Comparison of ENCODE assay signal across 1 cellular context in the genomic region with DNA sequence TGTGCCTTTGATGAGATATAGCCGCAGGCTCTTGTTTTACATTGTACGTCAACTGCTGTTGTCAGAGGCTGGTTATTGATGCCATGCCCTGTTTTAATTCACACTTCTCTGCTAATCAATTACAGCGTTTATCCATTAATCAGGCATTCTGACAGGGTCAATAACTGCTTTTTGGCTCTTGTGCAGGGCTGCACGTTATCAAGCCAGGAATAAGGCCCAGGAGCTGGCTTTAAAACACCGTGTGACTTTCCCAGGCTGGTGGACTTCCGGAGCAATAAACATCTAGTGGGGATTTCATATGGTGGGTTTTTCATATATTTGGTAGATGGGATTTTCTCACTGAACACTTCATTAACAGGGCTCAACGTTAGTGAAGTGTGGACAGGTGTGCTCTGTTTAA.
TF ChIP-seq lines count a peak whose summit lies in the region.

No MANE protein-coding gene starts in this region.

TF ChIP-seq in H1, 55 proteins besides CTCF, POLR2A, EP300 and RAD21 (continued from another document):
- TF ChIP-seq, protein P1, sequence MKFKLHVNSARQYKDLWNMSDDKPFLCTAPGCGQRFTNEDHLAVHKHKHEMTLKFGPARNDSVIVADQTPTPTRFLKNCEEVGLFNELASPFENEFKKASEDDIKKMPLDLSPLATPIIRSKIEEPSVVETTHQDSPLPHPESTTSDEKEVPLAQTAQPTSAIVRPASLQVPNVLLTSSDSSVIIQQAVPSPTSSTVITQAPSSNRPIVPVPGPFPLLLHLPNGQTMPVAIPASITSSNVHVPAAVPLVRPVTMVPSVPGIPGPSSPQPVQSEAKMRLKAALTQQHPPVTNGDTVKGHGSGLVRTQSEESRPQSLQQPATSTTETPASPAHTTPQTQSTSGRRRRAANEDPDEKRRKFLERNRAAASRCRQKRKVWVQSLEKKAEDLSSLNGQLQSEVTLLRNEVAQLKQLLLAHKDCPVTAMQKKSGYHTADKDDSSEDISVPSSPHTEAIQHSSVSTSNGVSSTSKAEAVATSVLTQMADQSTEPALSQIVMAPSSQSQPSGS (IDR thresholded peaks at IDR 0.05; ENCODE audit: low read length): no peak
- TF ChIP-seq TAF1 (IDR thresholded peaks at IDR 0.05; ENCODE audit: low read depth, low read length) (no peak), RNF2 (IDR thresholded peaks at IDR 0.05; ENCODE audit: borderline replicate concordance, low read depth, low read length, missing control alignments, poor library complexity, severe bottlenecking) (no peak), HDAC6 (IDR thresholded peaks at IDR 0.05; ENCODE audit: low read depth, low read length) (no peak), TBP (IDR thresholded peaks at IDR 0.05; ENCODE audit: low read depth, low read length) (no peak), SP1 (IDR thresholded peaks at IDR 0.05; ENCODE audit: low read depth, low read length) (no peak), YY1 (IDR thresholded peaks at IDR 0.05; ENCODE audit: low read depth, low read length) (no peak), RFX5 (IDR thresholded peaks at IDR 0.05; ENCODE audit: borderline replicate concordance, low read depth, low read length) (no peak), POU5F1 (IDR thresholded peaks at IDR 0.05; ENCODE audit: low read depth, low read length) (no peak), SIX5 (IDR thresholded peaks at IDR 0.05; ENCODE audit: low read depth, low read length) (no peak), CHD7 (IDR thresholded peaks at IDR 0.05; ENCODE audit: insufficient replicate concordance, low read length) (no peak), RXRA (IDR thresholded peaks at IDR 0.05; ENCODE audit: insufficient read depth, low read depth, low read length) (no peak), JUN (IDR thresholded peaks at IDR 0.05; ENCODE audit: low read depth, low read length) (no peak), FOSL1 (IDR thresholded peaks at IDR 0.05; ENCODE audit: insufficient read depth, low read depth, low read length) (no peak)
- TF ChIP-seq, protein P2, sequence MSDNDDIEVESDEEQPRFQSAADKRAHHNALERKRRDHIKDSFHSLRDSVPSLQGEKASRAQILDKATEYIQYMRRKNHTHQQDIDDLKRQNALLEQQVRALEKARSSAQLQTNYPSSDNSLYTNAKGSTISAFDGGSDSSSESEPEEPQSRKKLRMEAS (IDR thresholded peaks at IDR 0.05): no peak
